In the genomic region with DNA sequence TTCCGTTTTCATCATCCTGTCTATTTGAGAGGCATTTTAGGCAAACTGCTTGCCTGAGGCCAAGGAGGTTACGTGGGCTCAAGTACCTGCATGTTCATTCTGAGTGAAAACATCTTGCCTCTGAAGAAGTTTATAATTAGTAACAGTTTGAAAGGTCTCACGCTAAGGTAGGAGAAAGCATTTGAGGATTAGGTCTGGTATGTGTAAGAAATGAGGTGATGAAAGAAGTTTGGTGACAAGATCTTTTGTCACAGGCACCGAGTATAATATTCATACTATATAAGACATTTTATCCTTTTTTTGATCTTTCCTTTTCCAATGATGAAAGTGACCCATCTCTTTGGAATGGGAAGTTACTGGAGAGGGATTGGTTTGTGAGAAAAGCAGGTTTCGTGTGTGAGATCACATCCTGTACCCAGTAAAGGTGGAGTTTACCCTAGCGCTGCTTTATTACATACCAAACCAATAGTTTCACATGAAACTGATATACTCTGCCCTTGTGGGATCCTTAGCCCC, we compare ENCODE assay signal across 20 cellular contexts.
DNase-seq lines count a peak whose midpoint lies in the region; ATAC-seq and TF ChIP-seq lines count a peak whose summit lies in the region.
"Had no signal": no experiment of that assay in that cellular context is flagged by ENCODE, and none has a peak within 500 bp of the region (broad histone marks: within the 10 kb centered on the region; RNA-seq: fewer than 3 reads in every experiment).

No MANE protein-coding gene starts in this region.

- H3K14ac ChIP-seq in IMR-90 (replicated peaks; ENCODE audit: low read depth, low read length), result peak overlapping the region; percentile 81

- no peak for TF ChIP-seq RAD21 in IMR-90 (IDR thresholded peaks at IDR 0.05; ENCODE audit: low read length)

- H4K91ac ChIP-seq in IMR-90 (ENCODE audit: insufficient read depth, low read depth, low read length), result 0 out of 2 replicates have a peak overlapping the region, but pooled peaks have one; percentile 38

- H3K4me3 Mint-ChIP-seq in WTC11, result no peak overlapping the region

- no peaks in the 10 kb centered on the region for H3K9me3 Mint-ChIP-seq in WTC11

- in situ Hi-C loops in IMR-90 (cut with MboI; ENCODE audit: low sequenced_read_pairs), result no loop called here

- H3K27ac Mint-ChIP-seq in WTC11, result no peak overlapping the region

- no peak overlapping the region for H3K9ac ChIP-seq in IMR-90 (ENCODE audit: low read depth, low read length)

- TF ChIP-seq CTCF in IMR-90 (conservative IDR thresholded peaks at IDR 0.05; ENCODE audit: low read depth, low read length) (no peak), breast epithelium (IDR thresholded peaks at IDR 0.05) (no peak), osteoblast (IDR thresholded peaks at IDR 0.05; ENCODE audit: extremely low read depth, low read depth, low read length) (no peak), WTC11 (IDR thresholded peaks at IDR 0.05) (no peak), A673 (conservative IDR thresholded peaks at IDR 0.05; ENCODE audit: low read depth, low read length) (no peak)

- dilution Hi-C loops in IMR-90 (cut with HindIII; ENCODE audit: low sequenced_read_pairs, unreplicated experiment), result no loop called here

- H3K9me3 ChIP-seq in IMR-90 (ENCODE audit: control insufficient read depth, insufficient read depth, low read length) (no peaks in the 10 kb centered on the region), breast epithelium (no peaks in the 10 kb centered on the region), osteoblast (ENCODE audit: low read depth, low read length) (no peaks in the 10 kb centered on the region), A673 (ENCODE audit: low read depth, low read length, poor library complexity, severe bottlenecking) (no peaks in the 10 kb centered on the region)
- H3K9me3 ChIP-seq: gastroesophageal sphincter, left ventricle myocardium inferior, uterus had no signal

- H2BK15ac ChIP-seq in IMR-90 (ENCODE audit: low read depth, low read length), result no peak overlapping the region; the same call in 2 of the 3 replicates

- H2BK20ac ChIP-seq in IMR-90 (ENCODE audit: low read depth, low read length), result peak overlapping the region; percentile 77; the same call in 1 of the 2 replicates

- intact Hi-C loops in IMR-90 (cut with micrococcal nuclease), result no loop called here
- intact Hi-C loops in breast epithelium (cut with DNase I; ENCODE audit: low total_unique reads), result no loop called here
- intact Hi-C loops in A673 (cut with micrococcal nuclease; ENCODE audit: unreplicated experiment), result no loop called here

- H3K4me2 ChIP-seq in IMR-90 (ENCODE audit: low read depth, low read length) (peak overlapping the region; percentile 2; the same call in 1 of the 2 replicates), osteoblast (ENCODE audit: insufficient read depth, low read length) (no peak overlapping the region)

- H3K23ac ChIP-seq in IMR-90 (ENCODE audit: low read depth, low read length), result peak overlapping the region; percentile 33

- POLR2A ChIA-PET in IMR-90 (lab: Charles Lee; ENCODE audit: unreplicated experiment), result no interaction called here
- POLR2A ChIA-PET in WTC11 (lab: Charles Lee), result no interaction called here
- POLR2A ChIA-PET in A673 (lab: Charles Lee; ENCODE audit: low non-redundant PET), result no interaction called here

- peak overlapping the region; percentile 59 for H3K4ac ChIP-seq in IMR-90 (ENCODE audit: low read depth, low read length)

- ATAC-seq in IMR-90 (ENCODE audit: low read depth) (peak; percentile 53), HG02870 (IDR thresholded peaks at IDR 0.05; ENCODE audit: unreplicated experiment) (no peak), WTC11 (no peak)
- ATAC-seq: gastroesophageal sphincter, HCT116, right cardiac atrium had no signal

- no peak overlapping the region for H3K4me3 ChIP-seq in IMR-90 (ENCODE audit: insufficient read depth, low read depth, low read length)
- no peak overlapping the region for H3K4me3 ChIP-seq in breast epithelium
- no peak overlapping the region for H3K4me3 ChIP-seq in osteoblast (ENCODE audit: insufficient read depth, low read length)
- no peak overlapping the region for H3K4me3 ChIP-seq in A673 (ENCODE audit: low read depth, low read length, poor library complexity, severe bottlenecking)
- H3K4me3 ChIP-seq: gastroesophageal sphincter, left ventricle myocardium inferior, uterus had no signal

- H4K20me1 ChIP-seq in IMR-90 (ENCODE audit: insufficient read depth, low read length) (no peaks in the 10 kb centered on the region), osteoblast (ENCODE audit: insufficient read depth, low read length) (no peaks in the 10 kb centered on the region)

- CTCF ChIA-PET in IMR-90 (lab: Yijun Ruan, JAX), result no interaction called here
- CTCF ChIA-PET in WTC11 (lab: Charles Lee), result interaction anchor here (1.3 kb wide), 1 partner anchor 77 kb away, joined by 3 read pairs; no protein-coding TSS in a partner anchor
- CTCF ChIA-PET in A673 (lab: Charles Lee), result no interaction called here

- H2BK120ac ChIP-seq in IMR-90 (ENCODE audit: low read depth, low read length), result peak overlapping the region; percentile 68

- peak overlapping the region; percentile 83 for H2AFZ ChIP-seq in IMR-90 (replicated peaks; ENCODE audit: low read length, poor library complexity)
- peak overlapping the region; percentile 20 for H2AFZ ChIP-seq in osteoblast (ENCODE audit: low read length)

- H3K79me2 ChIP-seq in osteoblast (ENCODE audit: insufficient read depth, low read length), result no peaks in the 10 kb centered on the region

- peak overlapping the region; percentile 38 for H2BK5ac ChIP-seq in IMR-90 (ENCODE audit: low read depth, low read length, poor library complexity, severe bottlenecking)

- H2AK5ac ChIP-seq in IMR-90 (ENCODE audit: low read depth, low read length), result no peak overlapping the region; the same call in 1 of the 2 replicates

- 57% methylated on average over 1 of the region's 6 CpGs; no CpG with 5 or more reads in 1 of the 2 experiments for WGBS in IMR-90 (ENCODE audit: extremely low coverage in 2 of 2, insufficient read length in 1 of 2), 2 experiments

- no peak for TF ChIP-seq POLR2A in IMR-90 (IDR thresholded peaks at IDR 0.05; ENCODE audit: low read depth, low read length)
- no peak for TF ChIP-seq POLR2A in breast epithelium (IDR thresholded peaks at IDR 0.05)

- no peaks in the 10 kb centered on the region for H3K36me3 Mint-ChIP-seq in WTC11

- H3K27ac ChIP-seq in IMR-90 (ENCODE audit: insufficient read depth, low read length), result no peak overlapping the region
- H3K27ac ChIP-seq in breast epithelium, result peak overlapping the region; percentile 6 to 27
- H3K27ac ChIP-seq in osteoblast (ENCODE audit: low read depth, low read length), result no peak overlapping the region
- H3K27ac ChIP-seq in A673 (ENCODE audit: low read depth, low read length, poor library complexity, severe bottlenecking), result no peak overlapping the region
- H3K27ac ChIP-seq: gastroesophageal sphincter, left ventricle myocardium inferior, uterus had no signal

- H3K9me1 ChIP-seq in IMR-90 (ENCODE audit: insufficient read depth, low read length), result no peaks in the 10 kb centered on the region

- H3K27me3 ChIP-seq in IMR-90 (ENCODE audit: control insufficient read depth, insufficient read depth, low read length), result no peaks in the 10 kb centered on the region
- no peaks in the 10 kb centered on the region for H3K27me3 ChIP-seq in breast epithelium
- no peaks in the 10 kb centered on the region for H3K27me3 ChIP-seq in osteoblast (ENCODE audit: insufficient read depth, low read length)
- no peaks in the 10 kb centered on the region for H3K27me3 ChIP-seq in A673 (replicated peaks; ENCODE audit: insufficient read depth, low read depth, low read length, poor library complexity)
- H3K27me3 ChIP-seq: gastroesophageal sphincter, uterus had no signal

- H3K18ac ChIP-seq in IMR-90 (ENCODE audit: low read depth, low read length), result peak overlapping the region; percentile 1; the same call in 1 of the 2 replicates

- H3K79me1 ChIP-seq in IMR-90 (ENCODE audit: low read depth in 1 of 2, low read length in 2 of 2), result no peaks in the 10 kb centered on the region

- H3K4me1 ChIP-seq in IMR-90 (ENCODE audit: control insufficient read depth, insufficient read depth, low read length), result no peaks in the 10 kb centered on the region; the same call in 1 of the 2 replicates
- no peaks in the 10 kb centered on the region for H3K4me1 ChIP-seq in breast epithelium
- no peaks in the 10 kb centered on the region for H3K4me1 ChIP-seq in osteoblast (ENCODE audit: insufficient read depth, low read length)
- no peaks in the 10 kb centered on the region for H3K4me1 ChIP-seq in A673 (ENCODE audit: insufficient read depth, low read length, poor library complexity, severe bottlenecking)
- H3K4me1 ChIP-seq: gastroesophageal sphincter, left ventricle myocardium inferior, uterus had no signal

- peaks cover 3% of the 10 kb centered on the region; the same call in 1 of the 2 replicates for H3K27me3 Mint-ChIP-seq in WTC11 (ENCODE audit: low read depth)

- H2AK9ac ChIP-seq in IMR-90 (replicated peaks; ENCODE audit: low read depth, low read length, poor library complexity), result no peak overlapping the region

- no peaks in the 10 kb centered on the region for H3K36me3 ChIP-seq in IMR-90 (ENCODE audit: control insufficient read depth, insufficient read depth, low read length)
- H3K36me3 ChIP-seq in breast epithelium, result no peaks in the 10 kb centered on the region
- no peaks in the 10 kb centered on the region for H3K36me3 ChIP-seq in osteoblast (ENCODE audit: insufficient read depth, low read length)
- no peaks in the 10 kb centered on the region for H3K36me3 ChIP-seq in A673 (ENCODE audit: insufficient read depth, low read length, poor library complexity, severe bottlenecking)
- H3K36me3 ChIP-seq: gastroesophageal sphincter, left ventricle myocardium inferior, uterus had no signal

- no TSS peak for BruUV-seq in IMR-90 (replicated peaks; lab: Mats Ljungman, UMichigan)
- no TSS peak for BruUV-seq in A673 (replicated peaks; lab: Mats Ljungman, UMichigan)

- DNase-seq in ELR (ENCODE audit: low read depth) (peak; percentile 91), IMR-90 (peak; percentile 70), breast epithelium (ENCODE audit: low spot score in 2 of 2) (peak in 1 of 2 donors; percentile 27), osteoblast (ENCODE audit: insufficient read length, low spot score, missing footprints) (no peak), NCI-H1436 (lab: John Stamatoyannopoulos, UW) (no peak), WTC11 (ENCODE audit: low spot score) (no peak), A673 (ENCODE audit: low spot score) (no peak)
- DNase-seq: AML-193; anterior cingulate cortex; left ventricle myocardium inferior; NCI-H2029 treated with DMSO at 0.1 percent for 48 hours; NCI-H510A treated with DMSO at 0.1 percent for 48 hours; nucleus accumbens; right cardiac atrium; stimulated activated CD4-positive, alpha-beta T cell treated with anti-CD3 and anti-CD28 coated beads, Interleukin-2, amount 100 ng/mL, for 24 hours; T1000; uterus had no signal

- H4K5ac ChIP-seq in IMR-90 (ENCODE audit: low read depth, low read length), result no peak overlapping the region

- H3K4me1 Mint-ChIP-seq in WTC11, result no peaks in the 10 kb centered on the region

- peak overlapping the region; percentile 8 to 64; a peak in 2 of 4 replicates for H4K8ac ChIP-seq in IMR-90 (ENCODE audit: low read depth in 2 of 2, low read length in 2 of 2)

- H3K56ac ChIP-seq in IMR-90 (ENCODE audit: extremely low read depth, insufficient read depth, low read length), result no peak overlapping the region; the same call in 1 of the 2 replicates

TF ChIP-seq in WTC11, 78 proteins besides CTCF, POLR2A, EP300 and RAD21 (continues in another document):
- no peak for TF ChIP-seq ZNF317 (CRISPR knock-in tag; IDR thresholded peaks at IDR 0.05; ENCODE audit: borderline replicate concordance, low read depth)

Comparison
In these comparisons a context has a peak if more than half of its experiments do, and no peak if none do; other contexts are left out.
1. DNase-seq: peak in ELR (single experiment) and IMR-90 (single experiment); none in osteoblast (single experiment), NCI-H1436 (single experiment), WTC11 (single experiment) and A673 (single experiment).
2. H3K27ac ChIP-seq: peak in breast epithelium (2 of 2); none in IMR-90 (single experiment), osteoblast (single experiment) and A673 (single experiment).